In genomic region chr9:18404482-18405029, GRCh38 we compare ENCODE assay signal across 16 cellular contexts.
"Had no signal": no experiment of that assay in that cellular context is flagged by ENCODE, and none has a peak within 500 bp of the region (broad histone marks: within the 10 kb centered on the region; RNA-seq: fewer than 3 reads in every experiment).

No MANE protein-coding gene starts in this region.

- FAIRE-seq: kidney, TTC549 had no signal

- H3K27me3 ChIP-seq: upper lobe of left lung had no signal

- H3K36me3 ChIP-seq: left ventricle myocardium inferior, upper lobe of left lung had no signal

- H3K4me1 ChIP-seq: left ventricle myocardium inferior, upper lobe of left lung had no signal

- DNase-seq: activated CD4-positive, alpha-beta T cell treated with anti-CD3 and anti-CD28 coated beads, Interleukin-2, amount 50 U/mL, for 1 hour; activated naive CD4-positive, alpha-beta T cell treated with anti-CD3 and anti-CD28 coated beads for 36 hours; activated T-cell treated with anti-CD3 and anti-CD28 coated beads for 4 hours; central memory CD4-positive, alpha-beta T cell; endodermal cell; erythroblast; kidney; left ventricle myocardium inferior; mesenchymal stem cell; stimulated activated CD4-positive, alpha-beta T cell treated with anti-CD3 and anti-CD28 coated beads, Interleukin-12 subunit alpha, Interleukin-12 subunit beta, amount 100 ng/mL, for 4 hours; stimulated activated CD4-positive, alpha-beta T cell treated with anti-CD3 and anti-CD28 coated beads, Interleukin-4, amount 100 ng/mL, for 1 hour; upper lobe of left lung had no signal

- H3K27ac Mint-ChIP-seq: activated naive CD4-positive, alpha-beta T cell treated with anti-CD3 and anti-CD28 coated beads for 36 hours; activated T-helper 17 cell treated with anti-CD3 and anti-CD28 coated beads, Interleukin-2, amount 50 U/mL, for 72 hours; dendritic cell treated with granulocyte-macrophage colony-stimulating factor and Interleukin-4, amounts not matched to agents 40 ng/mL and 50 ng/mL, for 4 days; endodermal cell; stimulated activated naive CD8-positive, alpha-beta T cell treated with anti-CD3 and anti-CD28 coated beads, Interleukin-15, Interleukin-2, amounts not matched to agents 100 ng/mL and 50 ng/mL, for 24 hours had no signal

- H3K4me3 Mint-ChIP-seq: activated naive CD4-positive, alpha-beta T cell treated with anti-CD3 and anti-CD28 coated beads for 36 hours; activated T-helper 17 cell treated with anti-CD3 and anti-CD28 coated beads, Interleukin-2, amount 50 U/mL, for 72 hours; dendritic cell treated with granulocyte-macrophage colony-stimulating factor and Interleukin-4, amounts not matched to agents 40 ng/mL and 50 ng/mL, for 4 days; endodermal cell; stimulated activated naive CD8-positive, alpha-beta T cell treated with anti-CD3 and anti-CD28 coated beads, Interleukin-15, Interleukin-2, amounts not matched to agents 100 ng/mL and 50 ng/mL, for 24 hours had no signal

- H3K27me3 Mint-ChIP-seq: dendritic cell treated with granulocyte-macrophage colony-stimulating factor and Interleukin-4, amounts not matched to agents 40 ng/mL and 50 ng/mL, for 4 days had no signal

- H3K9me3 ChIP-seq: left ventricle myocardium inferior, upper lobe of left lung had no signal

- H3K4me3 ChIP-seq: left ventricle myocardium inferior, upper lobe of left lung had no signal

- H3K27ac ChIP-seq: left ventricle myocardium inferior, upper lobe of left lung had no signal

- H3K4me1 Mint-ChIP-seq: activated T-helper 17 cell treated with anti-CD3 and anti-CD28 coated beads, Interleukin-2, amount 50 U/mL, for 72 hours; endodermal cell had no signal

- H3K9me3 Mint-ChIP-seq: activated naive CD4-positive, alpha-beta T cell treated with anti-CD3 and anti-CD28 coated beads for 36 hours; activated T-helper 17 cell treated with anti-CD3 and anti-CD28 coated beads, Interleukin-2, amount 50 U/mL, for 72 hours; dendritic cell treated with granulocyte-macrophage colony-stimulating factor and Interleukin-4, amounts not matched to agents 40 ng/mL and 50 ng/mL, for 4 days; endodermal cell; stimulated activated naive CD8-positive, alpha-beta T cell treated with anti-CD3 and anti-CD28 coated beads, Interleukin-15, Interleukin-2, amounts not matched to agents 100 ng/mL and 50 ng/mL, for 24 hours had no signal
